Comparison of ENCODE assay signal across 25 cellular contexts in the genomic region with DNA sequence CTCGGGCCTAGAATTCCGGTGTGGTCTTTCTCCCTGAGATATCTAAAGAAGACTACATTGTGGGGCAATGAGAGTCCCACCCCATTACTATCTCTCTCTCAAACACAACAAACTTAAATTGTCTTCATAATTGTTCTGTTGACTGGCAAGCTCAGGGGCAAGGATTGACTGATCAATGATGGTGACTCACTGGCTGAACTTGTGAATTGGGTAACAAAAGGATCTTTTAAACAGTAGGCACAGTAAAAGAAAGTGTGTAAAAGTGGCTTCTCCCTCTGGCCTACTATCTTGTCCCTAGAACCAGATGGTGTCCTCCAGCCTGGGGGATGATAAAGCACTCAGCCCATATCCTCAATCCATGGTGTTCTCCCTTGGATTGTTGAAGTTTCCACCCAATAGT.
"Had no signal": no experiment of that assay in that cellular context is flagged by ENCODE, and none has a peak within 500 bp of the region (broad histone marks: within the 10 kb centered on the region; RNA-seq: fewer than 3 reads in every experiment).

No MANE protein-coding gene starts in this region.

- H3K4me1 ChIP-seq: neural progenitor cell, parathyroid adenoma, right lobe of liver, sigmoid colon, suprapubic skin, tibial artery, transverse colon, upper lobe of right lung, uterus had no signal

- H3K79me2 ChIP-seq: parathyroid adenoma had no signal

- H3K9me3 ChIP-seq: ovary, psoas muscle, right lobe of liver, sigmoid colon, suprapubic skin, testis, tibial artery, transverse colon, upper lobe of right lung, uterus had no signal

- H3K4me3 ChIP-seq: neural progenitor cell, ovary, psoas muscle, right lobe of liver, sigmoid colon, suprapubic skin, testis, tibial artery, transverse colon, upper lobe of right lung, uterus had no signal

- DNase-seq: naive thymus-derived CD4-positive, alpha-beta T cell; natural killer cell; occipital lobe; ovary; posterior cingulate gyrus; psoas muscle; right cardiac atrium; right lobe of liver; sigmoid colon; small intestine; stimulated activated CD4-positive, alpha-beta T cell treated with anti-CD3 and anti-CD28 coated beads, Interleukin-12 subunit alpha, Interleukin-12 subunit beta, amount 100 ng/mL, for 4 hours; stimulated activated CD4-positive, alpha-beta T cell treated with anti-CD3 and anti-CD28 coated beads, Interleukin-1b, Interleukin-23, amount 100 ng/mL, for 48 hours; stimulated activated CD4-positive, alpha-beta T cell treated with anti-CD3 and anti-CD28 coated beads, Interleukin-4, amount 100 ng/mL, for 1 hour; stimulated activated naive B cell treated with anti-CD40 and anti-IgM and Interleukin-4, amounts not matched to agents 10 μg/mL and 1 μg/mL and 100 μg/mL, for 72 hours; stimulated activated naive CD4-positive, alpha-beta T cell treated with Interleukin-2 at 50 U/mL for 16 hours; stimulated activated naive CD8-positive, alpha-beta T cell treated with anti-CD3 and anti-CD28 coated beads, Interleukin-15, amount 100 ng/mL, for 72 hours; substantia nigra; testis; tibial artery; transverse colon; upper lobe of right lung; uterus had no signal

- H3K36me3 ChIP-seq: neural progenitor cell, ovary, right lobe of liver, sigmoid colon, suprapubic skin, tibial artery, transverse colon, upper lobe of right lung, uterus had no signal

- H3K4me2 ChIP-seq: neural progenitor cell had no signal

- H3K27me3 ChIP-seq: neural progenitor cell, ovary, right lobe of liver, sigmoid colon, suprapubic skin, testis, tibial artery, transverse colon, upper lobe of right lung, uterus had no signal

- FAIRE-seq: small intestine had no signal

- H3K27ac ChIP-seq: neural progenitor cell, ovary, parathyroid adenoma, psoas muscle, right lobe of liver, sigmoid colon, suprapubic skin, testis, tibial artery, transverse colon, upper lobe of right lung, uterus had no signal
